ENCODE assay signal across 8 cellular contexts in the genomic region with DNA sequence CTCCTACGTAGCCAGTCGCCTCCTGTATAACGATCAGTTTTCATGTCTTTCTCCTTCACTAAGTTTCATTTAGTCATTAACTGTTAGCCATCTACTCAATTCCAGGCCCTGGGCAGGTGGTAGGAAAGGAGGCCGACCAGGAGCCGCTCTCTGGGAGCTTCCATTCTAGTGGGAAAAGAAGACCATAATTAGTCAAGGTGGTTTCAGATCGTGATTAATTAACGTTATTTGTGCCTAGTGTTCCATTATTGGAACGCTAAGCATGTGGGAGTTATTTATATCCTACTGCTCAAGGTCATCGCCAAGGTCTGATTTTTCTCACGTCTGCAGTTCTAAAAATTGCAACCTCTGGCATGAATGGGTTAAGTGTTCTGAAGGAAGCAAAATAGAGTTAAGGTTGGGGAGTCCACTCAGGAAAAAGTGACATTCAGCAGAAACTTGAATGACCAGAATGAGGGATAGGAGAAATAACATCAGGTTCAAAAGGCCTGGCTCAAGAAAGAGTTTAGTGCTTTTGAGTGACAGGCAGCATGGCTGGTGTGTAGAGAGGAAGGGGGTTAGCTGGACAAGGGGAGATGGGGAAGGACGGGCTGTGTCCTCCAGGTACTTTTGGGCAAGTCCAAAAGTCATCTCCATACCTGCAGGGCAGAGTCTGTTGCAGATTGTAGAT. TPM values are rescaled to one million over a fixed set of nuclear protein-coding genes. Genes with fewer than 3 reads are reported as not detected.
DNase-seq lines count a peak whose midpoint lies in the region; ATAC-seq and TF ChIP-seq lines count a peak whose summit lies in the region.

No MANE protein-coding gene starts in this region.

- peak overlapping the region; percentile 94 for H3K4me3 Mint-ChIP-seq in activated CD4-positive, alpha-beta memory T cell treated with anti-CD3 and anti-CD28 coated beads, Interleukin-2, amount 10 ng/mL, durations not matched to agents 7 days and 5 days
- H3K4me3 Mint-ChIP-seq in stimulated activated effector memory CD8-positive, alpha-beta T cell treated with anti-CD3 and anti-CD28 coated beads, Interleukin-12 subunit alpha, Interleukin-12 subunit beta, amount 100 ng/mL, for 72 hours, result peak overlapping the region; percentile 90

- no peaks in the 10 kb centered on the region for H3K27me3 Mint-ChIP-seq in activated CD4-positive, alpha-beta memory T cell treated with anti-CD3 and anti-CD28 coated beads, Interleukin-2, amount 10 ng/mL, durations not matched to agents 7 days and 5 days

- no peaks in the 10 kb centered on the region for H3K27me3 ChIP-seq in iPS DF 6.9 (ENCODE audit: control insufficient read depth, insufficient read depth, low read length)

- peaks cover 2% of the 10 kb centered on the region; the same call in 1 of the 2 replicates for H3K4me1 ChIP-seq in iPS DF 6.9 (ENCODE audit: control insufficient read depth, insufficient read depth, low read length)

- DNase-seq in HFF-Myc (ENCODE audit: extremely low read depth, low read depth), result no peak
- no peak for DNase-seq in activated CD4-positive, alpha-beta memory T cell treated with anti-CD3 and anti-CD28 coated beads, Interleukin-2, amount 10 ng/mL, durations not matched to agents 7 days and 5 days
- no peak for DNase-seq in iPS DF 6.9 (ENCODE audit: low read depth, low spot score)
- DNase-seq in stimulated activated effector memory CD8-positive, alpha-beta T cell treated with anti-CD3 and anti-CD28 coated beads, Interleukin-12 subunit alpha, Interleukin-12 subunit beta, amount 100 ng/mL, for 72 hours (ENCODE audit: low spot score in 2 of 2), result no peak
- DNase-seq in OCI-M1 (lab: John Stamatoyannopoulos, UW), result no peak
- DNase-seq in ecto neural progenitor cell (ENCODE audit: low spot score), result no peak
- no peak for DNase-seq in AML-193 (lab: John Stamatoyannopoulos, UW)

- H3K4me3 ChIP-seq in HFF-Myc (replicated peaks; ENCODE audit: low read depth, low read length) (peak overlapping the region; percentile 83), iPS DF 6.9 (ENCODE audit: low read length) (peak overlapping the region; percentile 92; the same call in 1 of the 2 replicates)

- H3K36me3 ChIP-seq in iPS DF 6.9 (ENCODE audit: control insufficient read depth, insufficient read depth, low read length), result 0 out of 2 replicates have a peak, but pooled peaks cover 3% of the 10 kb centered on the region

- H3K27ac Mint-ChIP-seq in activated CD4-positive, alpha-beta memory T cell treated with anti-CD3 and anti-CD28 coated beads, Interleukin-2, amount 10 ng/mL, durations not matched to agents 7 days and 5 days, result peak overlapping the region; percentile 91
- H3K27ac Mint-ChIP-seq in stimulated activated effector memory CD8-positive, alpha-beta T cell treated with anti-CD3 and anti-CD28 coated beads, Interleukin-12 subunit alpha, Interleukin-12 subunit beta, amount 100 ng/mL, for 72 hours, result peak overlapping the region; percentile 95

- H3K9me3 Mint-ChIP-seq in activated CD4-positive, alpha-beta memory T cell treated with anti-CD3 and anti-CD28 coated beads, Interleukin-2, amount 10 ng/mL, durations not matched to agents 7 days and 5 days, result no peaks in the 10 kb centered on the region
- no peaks in the 10 kb centered on the region for H3K9me3 Mint-ChIP-seq in stimulated activated effector memory CD8-positive, alpha-beta T cell treated with anti-CD3 and anti-CD28 coated beads, Interleukin-12 subunit alpha, Interleukin-12 subunit beta, amount 100 ng/mL, for 72 hours

- TF ChIP-seq CTCF in HFF-Myc (IDR thresholded peaks at IDR 0.05; ENCODE audit: low read depth, low read length, missing control alignments), result no peak

- H3K9me3 ChIP-seq in iPS DF 6.9 (ENCODE audit: control insufficient read depth, insufficient read depth, low read length), result no peaks in the 10 kb centered on the region

- CTCF ChIA-PET in activated CD4-positive, alpha-beta memory T cell treated with anti-CD3 and anti-CD28 coated beads, Interleukin-2, amount 10 ng/mL, durations not matched to agents 7 days and 5 days (lab: Charles Lee), result interaction anchor here (0.7 to 1.3 kb wide), 9 partner anchors 11 to 205 kb away, joined by 3 to 5 read pairs (median 4); no protein-coding TSS in a partner anchor

- ATAC-seq in stimulated activated effector memory CD8-positive, alpha-beta T cell treated with anti-CD3 and anti-CD28 coated beads, Interleukin-12 subunit alpha, Interleukin-12 subunit beta, amount 100 ng/mL, for 72 hours, result no peak
- no peak for ATAC-seq in GM18519 (IDR thresholded peaks at IDR 0.05; ENCODE audit: low FRiP score, unreplicated experiment)

- WGBS in iPS DF 6.9 (ENCODE audit: insufficient coverage, insufficient read length), result no CpG with 5 or more reads among the region's 11 CpGs

- H3K36me3 Mint-ChIP-seq in activated CD4-positive, alpha-beta memory T cell treated with anti-CD3 and anti-CD28 coated beads, Interleukin-2, amount 10 ng/mL, durations not matched to agents 7 days and 5 days (ENCODE audit: low read depth), result peaks cover 45% of the 10 kb centered on the region
- H3K36me3 Mint-ChIP-seq in stimulated activated effector memory CD8-positive, alpha-beta T cell treated with anti-CD3 and anti-CD28 coated beads, Interleukin-12 subunit alpha, Interleukin-12 subunit beta, amount 100 ng/mL, for 72 hours, result peaks cover 37% of the 10 kb centered on the region

- H3K27ac ChIP-seq in iPS DF 6.9 (ENCODE audit: low read length), result no peak overlapping the region

- H3K4me1 Mint-ChIP-seq in activated CD4-positive, alpha-beta memory T cell treated with anti-CD3 and anti-CD28 coated beads, Interleukin-2, amount 10 ng/mL, durations not matched to agents 7 days and 5 days, result peaks cover 49% of the 10 kb centered on the region
- H3K4me1 Mint-ChIP-seq in stimulated activated effector memory CD8-positive, alpha-beta T cell treated with anti-CD3 and anti-CD28 coated beads, Interleukin-12 subunit alpha, Interleukin-12 subunit beta, amount 100 ng/mL, for 72 hours, result peaks cover 38% of the 10 kb centered on the region

- POLR2A ChIA-PET in activated CD4-positive, alpha-beta memory T cell treated with anti-CD3 and anti-CD28 coated beads, Interleukin-2, amount 10 ng/mL, durations not matched to agents 7 days and 5 days (lab: Charles Lee), result interaction anchor here (0.6 to 4.6 kb wide), 19 partner anchors 9 to 218 kb away, joined by 3 to 33 read pairs (median 5); partner anchors contain the start of genes B4GALT5 and RNF114

RNA-seq across cellular contexts. Expression of gene SLC9A8, which starts 0.8 kb away (rescaled TPM):
- total RNA-seq in activated CD4-positive, alpha-beta memory T cell treated with anti-CD3 and anti-CD28 coated beads, Interleukin-2, amount 10 ng/mL, durations not matched to agents 7 days and 5 days, result 10 to 100 TPM; 18.0 to 21.0 TPM
